8 cellular contexts compared by ENCODE assay signal in genomic region chr6:78611886-78612480, GRCh38.
DNase-seq lines count a peak whose midpoint lies in the region; ATAC-seq and TF ChIP-seq lines count a peak whose summit lies in the region.

No MANE protein-coding gene starts in this region.

- peaks cover 0 to 6% (median 0%) of the 10 kb centered on the region in 4 donors for H3K9me3 ChIP-seq in liver (ENCODE audit: control insufficient read depth in 4 of 4, low read length in 3 of 4)

- H3K27me3 ChIP-seq in liver (ENCODE audit: control insufficient read depth in 4 of 4, insufficient read depth in 4 of 4, low read length in 3 of 4) = peaks cover 0 to 2% (median 0%) of the 10 kb centered on the region in 4 donors

- H3K36me3 ChIP-seq in liver (ENCODE audit: control insufficient read depth in 4 of 4, insufficient read depth in 3 of 4, low read depth in 1 of 4, low read length in 3 of 4) = no peaks in the 10 kb centered on the region

- intact Hi-C loops in lower leg skin (cut with DNase I; ENCODE audit: low total_unique reads) = no loop called here

- H3K4me3 ChIP-seq in liver (ENCODE audit: low read depth in 1 of 3, low read length in 3 of 3) = no peak overlapping the region
- no peak overlapping the region for H3K4me3 ChIP-seq in lower leg skin (ENCODE audit: low read depth, poor library complexity, severe bottlenecking)

- TF ChIP-seq RAD21 in liver (IDR thresholded peaks at IDR 0.05) = peak; percentile 45 to 54

- 55% methylated on average over 4 of the region's 4 CpGs for WGBS in liver
- 61 to 63% methylated on average over 4 of the region's 4 CpGs for WGBS in lower leg skin, 2 donors

- no peak overlapping the region for H3K9ac ChIP-seq in liver (ENCODE audit: low read depth in 1 of 2, low read length in 2 of 2)

- ATAC-seq in HG02623 (IDR thresholded peaks at IDR 0.05; ENCODE audit: unreplicated experiment) = peak; percentile 38
- ATAC-seq in HG02884 (IDR thresholded peaks at IDR 0.05; ENCODE audit: unreplicated experiment) = no peak
- no peak for ATAC-seq in GM18870 (IDR thresholded peaks at IDR 0.05; ENCODE audit: unreplicated experiment)

- peak; percentile 24 for DNase-seq in D341Med (ENCODE audit: low spot score)
- peak; percentile 15 for DNase-seq in SW480 (ENCODE audit: low spot score)
- DNase-seq in lower leg skin (ENCODE audit: low spot score in 2 of 2) = no peak
- no peak for DNase-seq in mesenteric fat pad (ENCODE audit: low spot score)

- no peaks in the 10 kb centered on the region for H3K4me1 ChIP-seq in liver (ENCODE audit: control insufficient read depth in 4 of 4, insufficient read depth in 4 of 4, low read length in 3 of 4)

- H3K27ac ChIP-seq in liver (ENCODE audit: low read depth in 1 of 2, low read length in 2 of 2) = no peak overlapping the region

- no peak for TF ChIP-seq POLR2A in lower leg skin (IDR thresholded peaks at IDR 0.05)

- TF ChIP-seq CTCF in liver (IDR thresholded peaks at IDR 0.05; ENCODE audit: low read depth, low read length, missing input control) = peak; percentile 42
- TF ChIP-seq CTCF in lower leg skin (IDR thresholded peaks at IDR 0.05) = no peak

TF ChIP-seq in liver, 16 proteins besides CTCF, POLR2A, EP300 and RAD21:
- no peak for TF ChIP-seq GABPA (IDR thresholded peaks at IDR 0.05 in 1 of 2, conservative IDR thresholded peaks at IDR 0.05 in 1 of 2)
- no peak for TF ChIP-seq FOXA1 (IDR thresholded peaks at IDR 0.05)
- TF ChIP-seq SP1 (IDR thresholded peaks at IDR 0.05) = no peak
- no peak for TF ChIP-seq TAF1 (conservative IDR thresholded peaks at IDR 0.05)
- TF ChIP-seq ATF3 (IDR thresholded peaks at IDR 0.05) = no peak
- TF ChIP-seq RXRA (IDR thresholded peaks at IDR 0.05) = no peak
- no peak for TF ChIP-seq REST (IDR thresholded peaks at IDR 0.05)
- TF ChIP-seq JUND (IDR thresholded peaks at IDR 0.05) = no peak
- TF ChIP-seq HNF4A (conservative IDR thresholded peaks at IDR 0.05) = no peak
- TF ChIP-seq NR2F2 (IDR thresholded peaks at IDR 0.05) = no peak
- no peak for TF ChIP-seq YY1 (IDR thresholded peaks at IDR 0.05)
- TF ChIP-seq ZBTB33 (IDR thresholded peaks at IDR 0.05) = no peak

Comparison
In these comparisons a context has a peak if more than half of its experiments do, and no peak if none do; other contexts are left out.
1. DNase-seq: peak in D341Med (single experiment) and SW480 (single experiment); none in lower leg skin (0 of 2) and mesenteric fat pad (single experiment).